Comparison of ENCODE assay signal across 9 cellular contexts in genomic region chr3:9951126-9951525, GRCh38. TPM values are rescaled to one million over a fixed set of nuclear protein-coding genes. Genes with fewer than 3 reads are reported as not detected.
DNase-seq lines count a peak whose midpoint lies in the region; ATAC-seq and TF ChIP-seq lines count a peak whose summit lies in the region.
"Had no signal": no experiment of that assay in that cellular context is flagged by ENCODE, and none has a peak within 500 bp of the region (broad histone marks: within the 10 kb centered on the region; RNA-seq: fewer than 3 reads in every experiment).

No MANE protein-coding gene starts in this region.

- peak overlapping the region; percentile 5 for H3K27ac Mint-ChIP-seq in activated CD8-positive, alpha-beta T cell treated with anti-CD3 and anti-CD28 coated beads, Interleukin-2, amount 10 ng/mL, durations not matched to agents 7 days and 5 days

- POLR2A ChIA-PET in activated CD8-positive, alpha-beta T cell treated with anti-CD3 and anti-CD28 coated beads, Interleukin-2, amount 10 ng/mL, durations not matched to agents 7 days and 5 days (lab: Charles Lee), result interaction anchor here (1.4 to 1.6 kb wide), 2 partner anchors 18 to 36 kb away, joined by 5 to 10 read pairs; partner anchors contain the start of genes CRELD1 and EMC3

- no peaks in the 10 kb centered on the region for H3K79me2 ChIP-seq in neural cell (replicated peaks; ENCODE audit: insufficient read depth, low read length)

- H3K27ac ChIP-seq in neural cell (ENCODE audit: low read length), result no peak overlapping the region
- H3K27ac ChIP-seq: SJSA1 had no signal

- no peaks in the 10 kb centered on the region for H3K36me3 ChIP-seq in neural cell (ENCODE audit: insufficient read depth, low read length)
- H3K36me3 ChIP-seq: SJSA1 had no signal

- no peaks in the 10 kb centered on the region for H3K27me3 ChIP-seq in neural cell (ENCODE audit: insufficient read depth, low read depth, low read length)
- H3K27me3 ChIP-seq: SJSA1 had no signal

- CTCF ChIA-PET in activated CD8-positive, alpha-beta T cell treated with anti-CD3 and anti-CD28 coated beads, Interleukin-2, amount 10 ng/mL, durations not matched to agents 7 days and 5 days (lab: Charles Lee), result interaction anchor here (1.5 to 4.9 kb wide), 2 partner anchors 17 to 371 kb away, joined by 4 to 40 read pairs; partner anchors contain the start of gene CRELD1

- H3K27me3 Mint-ChIP-seq in activated CD8-positive, alpha-beta T cell treated with anti-CD3 and anti-CD28 coated beads, Interleukin-2, amount 10 ng/mL, durations not matched to agents 7 days and 5 days (ENCODE audit: low read depth), result no peaks in the 10 kb centered on the region

- H3K9me3 ChIP-seq in neural cell (ENCODE audit: low read length), result no peaks in the 10 kb centered on the region
- H3K9me3 ChIP-seq: SJSA1 had no signal

- peak overlapping the region; percentile 78 for H3K4me3 Mint-ChIP-seq in activated CD8-positive, alpha-beta T cell treated with anti-CD3 and anti-CD28 coated beads, Interleukin-2, amount 10 ng/mL, durations not matched to agents 7 days and 5 days

- no peaks in the 10 kb centered on the region for H3K9me2 ChIP-seq in neural cell (ENCODE audit: insufficient read depth, low read length)

- H2AFZ ChIP-seq in neural cell (ENCODE audit: low read depth, low read length), result no peak overlapping the region

- peak overlapping the region; percentile 77 for H3K9ac ChIP-seq in neural cell (ENCODE audit: low read length)

- H3F3A ChIP-seq in neural cell (ENCODE audit: insufficient read depth, low read length, poor library complexity, severe bottlenecking), result no peaks in the 10 kb centered on the region

- no peaks in the 10 kb centered on the region for H3K9me3 Mint-ChIP-seq in activated CD8-positive, alpha-beta T cell treated with anti-CD3 and anti-CD28 coated beads, Interleukin-2, amount 10 ng/mL, durations not matched to agents 7 days and 5 days (ENCODE audit: insufficient read depth)

- TF ChIP-seq RAD21 in neural cell (conservative IDR thresholded peaks at IDR 0.05), result no peak

- no peak for TF ChIP-seq EP300 in neural cell (conservative IDR thresholded peaks at IDR 0.05; ENCODE audit: poor library complexity, severe bottlenecking)

- peak; percentile 55 for ATAC-seq in GM18511 (IDR thresholded peaks at IDR 0.05; ENCODE audit: unreplicated experiment)
- peak; percentile 40 for ATAC-seq in HG02588 (IDR thresholded peaks at IDR 0.05; ENCODE audit: unreplicated experiment)
- no peak for ATAC-seq in activated CD8-positive, alpha-beta T cell treated with anti-CD3 and anti-CD28 coated beads, Interleukin-2, amount 10 ng/mL, durations not matched to agents 7 days and 5 days
- no peak for ATAC-seq in HG03159 (IDR thresholded peaks at IDR 0.05; ENCODE audit: unreplicated experiment)
- ATAC-seq in GM21528 (IDR thresholded peaks at IDR 0.05; ENCODE audit: low FRiP score, unreplicated experiment), result no peak
- ATAC-seq in GM18870 (IDR thresholded peaks at IDR 0.05; ENCODE audit: unreplicated experiment), result no peak

- H3K4me3 ChIP-seq in neural cell (ENCODE audit: low read length), result peak overlapping the region; percentile 95

- peak; percentile 28 for DNase-seq in activated CD8-positive, alpha-beta T cell treated with anti-CD3 and anti-CD28 coated beads, Interleukin-2, amount 10 ng/mL, durations not matched to agents 7 days and 5 days
- no peak for DNase-seq in putamen (ENCODE audit: low spot score)

- TF ChIP-seq CTCF in neural cell (IDR thresholded peaks at IDR 0.05; ENCODE audit: poor library complexity, severe bottlenecking), result no peak

- peaks cover 8% of the 10 kb centered on the region for H3K36me3 Mint-ChIP-seq in activated CD8-positive, alpha-beta T cell treated with anti-CD3 and anti-CD28 coated beads, Interleukin-2, amount 10 ng/mL, durations not matched to agents 7 days and 5 days (ENCODE audit: low read depth)

- H4K20me1 ChIP-seq in neural cell (ENCODE audit: insufficient read depth), result no peaks in the 10 kb centered on the region

- peak overlapping the region; percentile 92 for H3K4me2 ChIP-seq in neural cell (ENCODE audit: low read length)

- H3K4me1 Mint-ChIP-seq in activated CD8-positive, alpha-beta T cell treated with anti-CD3 and anti-CD28 coated beads, Interleukin-2, amount 10 ng/mL, durations not matched to agents 7 days and 5 days (ENCODE audit: low read depth), result peaks cover 22% of the 10 kb centered on the region

TF ChIP-seq in neural cell, 6 proteins besides CTCF, POLR2A, EP300 and RAD21:
- TF ChIP-seq EZH2 (IDR thresholded peaks at IDR 0.05; ENCODE audit: borderline replicate concordance, insufficient read depth, low read length, poor library complexity, severe bottlenecking) (no peak), MXI1 (conservative IDR thresholded peaks at IDR 0.05; ENCODE audit: poor library complexity, severe bottlenecking) (no peak), SMC3 (conservative IDR thresholded peaks at IDR 0.05; ENCODE audit: poor library complexity) (no peak), TAF1 (IDR thresholded peaks at IDR 0.05; ENCODE audit: low read depth) (no peak), POLR2AphosphoS5 (IDR thresholded peaks at IDR 0.05) (no peak), REST (IDR thresholded peaks at IDR 0.05; ENCODE audit: borderline replicate concordance) (no peak)

RNA-seq across cellular contexts. Expression of gene PRRT3, which starts 1.1 kb away (rescaled TPM):
- 1 to 10 TPM; 5.5 to 6.9 TPM for total RNA-seq in activated CD8-positive, alpha-beta T cell treated with anti-CD3 and anti-CD28 coated beads, Interleukin-2, amount 10 ng/mL, durations not matched to agents 7 days and 5 days
- polyA plus RNA-seq in neural cell, result 2.9 and 4.3 TPM in 2 replicates
- 10.0 and 11.7 TPM in 2 replicates for polyA minus RNA-seq in neural cell

RNA-seq across cellular contexts. Expression of gene CRELD1, which starts 17.5 kb away (rescaled TPM):
- 10 to 100 TPM; 10.1 to 10.9 TPM for total RNA-seq in activated CD8-positive, alpha-beta T cell treated with anti-CD3 and anti-CD28 coated beads, Interleukin-2, amount 10 ng/mL, durations not matched to agents 7 days and 5 days
- 48.9 and 59.8 TPM in 2 replicates for polyA plus RNA-seq in neural cell
- polyA minus RNA-seq in neural cell, result 28.8 and 31.2 TPM in 2 replicates

RNA-seq across cellular contexts. Expression of gene IL17RC, which starts 34.2 kb away (rescaled TPM):
- under 1 TPM; 0.42 to 0.55 TPM for total RNA-seq in activated CD8-positive, alpha-beta T cell treated with anti-CD3 and anti-CD28 coated beads, Interleukin-2, amount 10 ng/mL, durations not matched to agents 7 days and 5 days
- 0.54 TPM in 1 of 2 replicates, not detected in the other for polyA plus RNA-seq in neural cell
- polyA minus RNA-seq in neural cell, result not detected in 2 replicates

RNA-seq across cellular contexts. Expression of gene EMC3, which starts 35.5 kb away (rescaled TPM):
- total RNA-seq in activated CD8-positive, alpha-beta T cell treated with anti-CD3 and anti-CD28 coated beads, Interleukin-2, amount 10 ng/mL, durations not matched to agents 7 days and 5 days, result 10 to 100 TPM; 49.0 to 53.4 TPM
- 88.9 and 117 TPM in 2 replicates for polyA plus RNA-seq in neural cell
- polyA minus RNA-seq in neural cell, result 50.2 and 52.1 TPM in 2 replicates

RNA-seq across cellular contexts. Expression of gene IL17RE, which starts 48.5 kb away (rescaled TPM):
- total RNA-seq in activated CD8-positive, alpha-beta T cell treated with anti-CD3 and anti-CD28 coated beads, Interleukin-2, amount 10 ng/mL, durations not matched to agents 7 days and 5 days, result 1 to 10 TPM; 1.3 to 1.8 TPM
- polyA plus RNA-seq in neural cell, result 0.52 TPM in 1 of 2 replicates, not detected in the other
- polyA minus RNA-seq in neural cell, result 2.3 TPM in 1 of 2 replicates, not detected in the other

Comparison
In these comparisons a context has a peak if more than half of its experiments do, and no peak if none do; other contexts are left out.
1. ATAC-seq: peak in GM18511 (single experiment) and HG02588 (single experiment); none in activated CD8-positive, alpha-beta T cell treated with anti-CD3 and anti-CD28 coated beads, Interleukin-2, amount 10 ng/mL, durations not matched to agents 7 days and 5 days (single experiment), HG03159 (single experiment), GM21528 (single experiment) and GM18870 (single experiment).